ENCODE assay signal across 17 cellular contexts in genomic region chr13:20438801-20439200, GRCh38.
DNase-seq lines count a peak whose midpoint lies in the region; TF ChIP-seq lines count a peak whose summit lies in the region.
"Had no signal": no experiment of that assay in that cellular context is flagged by ENCODE, and none has a peak within 500 bp of the region (broad histone marks: within the 10 kb centered on the region; RNA-seq: fewer than 3 reads in every experiment).

No MANE protein-coding gene starts in this region.

- H3K9me3 Mint-ChIP-seq in activated CD4-positive, alpha-beta T cell treated with anti-CD3 and anti-CD28 coated beads, Interleukin-2, amount 10 ng/mL, durations not matched to agents 24 days and 14 days = no peaks in the 10 kb centered on the region
- H3K9me3 Mint-ChIP-seq: CD8-positive, alpha-beta T cell had no signal

- TF ChIP-seq CTCF in RWPE1 (conservative IDR thresholded peaks at IDR 0.05; ENCODE audit: low read depth) (no peak), osteoblast (IDR thresholded peaks at IDR 0.05; ENCODE audit: extremely low read depth, low read depth, low read length) (no peak)

- peaks cover 5% of the 10 kb centered on the region for H3K27me3 ChIP-seq in osteoblast (ENCODE audit: insufficient read depth, low read length)
- H3K27me3 ChIP-seq: BLaER1 treated with 17β-estradiol and CSF1 and Interleukin-3, amounts not matched to agents 10 nM and 100 nM had no signal

- H3K79me2 ChIP-seq in osteoblast (ENCODE audit: insufficient read depth, low read length) = no peaks in the 10 kb centered on the region

- CTCF ChIA-PET in RWPE1 (lab: Yijun Ruan, JAX) = interaction anchor here (0.6 kb wide), 1 partner anchor 469 kb away, joined by 6 read pairs; no protein-coding TSS in a partner anchor

- H3K4me3 Mint-ChIP-seq in activated CD4-positive, alpha-beta T cell treated with anti-CD3 and anti-CD28 coated beads, Interleukin-2, amount 10 ng/mL, durations not matched to agents 24 days and 14 days = no peak overlapping the region
- H3K4me3 Mint-ChIP-seq: B cell; CD8-positive, alpha-beta T cell had no signal

- no peaks in the 10 kb centered on the region for H3K9me3 ChIP-seq in osteoblast (ENCODE audit: low read depth, low read length)
- H3K9me3 ChIP-seq: HAP-1 had no signal

- no peak overlapping the region for H3K27ac Mint-ChIP-seq in activated CD4-positive, alpha-beta T cell treated with anti-CD3 and anti-CD28 coated beads, Interleukin-2, amount 10 ng/mL, durations not matched to agents 24 days and 14 days
- H3K27ac Mint-ChIP-seq: B cell; CD8-positive, alpha-beta T cell had no signal

- no peaks in the 10 kb centered on the region for H3K27me3 Mint-ChIP-seq in activated CD4-positive, alpha-beta T cell treated with anti-CD3 and anti-CD28 coated beads, Interleukin-2, amount 10 ng/mL, durations not matched to agents 24 days and 14 days
- H3K27me3 Mint-ChIP-seq: B cell had no signal

- no peaks in the 10 kb centered on the region for H3K36me3 ChIP-seq in osteoblast (ENCODE audit: insufficient read depth, low read length)
- H3K36me3 ChIP-seq: HAP-1 had no signal

- peaks cover under 1% of the 10 kb centered on the region for H4K20me1 ChIP-seq in osteoblast (ENCODE audit: insufficient read depth, low read length)
- H4K20me1 ChIP-seq: BLaER1 treated with 17β-estradiol and CSF1 and Interleukin-3, amounts not matched to agents 10 nM and 100 nM had no signal

- H3K36me3 Mint-ChIP-seq in activated CD4-positive, alpha-beta T cell treated with anti-CD3 and anti-CD28 coated beads, Interleukin-2, amount 10 ng/mL, durations not matched to agents 24 days and 14 days (ENCODE audit: low read depth) = peaks cover 2% of the 10 kb centered on the region

- peak; percentile 24 for DNase-seq in activated CD4-positive, alpha-beta T cell treated with anti-CD3 and anti-CD28 coated beads, Interleukin-2, amount 10 ng/mL, durations not matched to agents 24 days and 14 days
- no peak for DNase-seq in activated CD4-positive, alpha-beta T cell treated with anti-CD3 and anti-CD28 coated beads for 4 hours
- DNase-seq in RWPE1 (ENCODE audit: low spot score) (no peak), astrocyte of the hippocampus (ENCODE audit: low read depth, low spot score) (peak; percentile 78), osteoblast (ENCODE audit: insufficient read length, low spot score, missing footprints) (peak; percentile 48), DMS114 treated with DMSO at 0.1 percent for 48 hours (lab: John Stamatoyannopoulos, UW; ENCODE audit: unreplicated experiment) (no peak), hepatic stellate cell (ENCODE audit: low spot score) (no peak)
- no peak for DNase-seq in stimulated activated CD4-positive, alpha-beta T cell treated with anti-CD3 and anti-CD28 coated beads, Interleukin-1b, Interleukin-23, amount 100 ng/mL, for 48 hours
- DNase-seq: Calu3; CD8-positive, alpha-beta T cell; DMS53; GDM1; IMR-90 had no signal

- H3K4me1 Mint-ChIP-seq in activated CD4-positive, alpha-beta T cell treated with anti-CD3 and anti-CD28 coated beads, Interleukin-2, amount 10 ng/mL, durations not matched to agents 24 days and 14 days = peaks cover 2% of the 10 kb centered on the region
- H3K4me1 Mint-ChIP-seq: B cell had no signal

- POLR2A ChIA-PET in RWPE1 (lab: Yijun Ruan, JAX; ENCODE audit: low non-redundant PET) = no interaction called here

- no peak overlapping the region for H3K4me2 ChIP-seq in osteoblast (ENCODE audit: insufficient read depth, low read length)
- H3K4me2 ChIP-seq: BLaER1 treated with 17β-estradiol and CSF1 and Interleukin-3, amounts not matched to agents 10 nM and 100 nM had no signal

- no peaks in the 10 kb centered on the region for H3K4me1 ChIP-seq in osteoblast (ENCODE audit: insufficient read depth, low read length)

- H3K27ac ChIP-seq in RWPE1 (peak overlapping the region; percentile 14; the same call in 1 of the 2 replicates), osteoblast (ENCODE audit: low read depth, low read length) (no peak overlapping the region)
- H3K27ac ChIP-seq: BLaER1 treated with 17β-estradiol and CSF1 and Interleukin-3, amounts not matched to agents 10 nM and 100 nM; GM23248 had no signal

- H3K4me3 ChIP-seq in osteoblast (ENCODE audit: insufficient read depth, low read length) = no peak overlapping the region
- H3K4me3 ChIP-seq: BLaER1 treated with 17β-estradiol and CSF1 and Interleukin-3, amounts not matched to agents 10 nM and 100 nM; GM23248; HAP-1 had no signal

- no peak overlapping the region for H2AFZ ChIP-seq in osteoblast (ENCODE audit: low read length)
- H2AFZ ChIP-seq: GM23248 had no signal

- intact Hi-C loops in activated CD4-positive, alpha-beta T cell treated with anti-CD3 and anti-CD28 coated beads, Interleukin-2, amount 10 ng/mL, durations not matched to agents 24 days and 14 days (cut with micrococcal nuclease) = no loop called here

Comparison
In these comparisons a context has a peak if more than half of its experiments do, and no peak if none do; other contexts are left out.
1. DNase-seq: peak in activated CD4-positive, alpha-beta T cell treated with anti-CD3 and anti-CD28 coated beads, Interleukin-2, amount 10 ng/mL, durations not matched to agents 24 days and 14 days (single experiment), astrocyte of the hippocampus (single experiment) and osteoblast (single experiment); none in activated CD4-positive, alpha-beta T cell treated with anti-CD3 and anti-CD28 coated beads for 4 hours (0 of 2), RWPE1 (single experiment), DMS114 treated with DMSO at 0.1 percent for 48 hours (single experiment), stimulated activated CD4-positive, alpha-beta T cell treated with anti-CD3 and anti-CD28 coated beads, Interleukin-1b, Interleukin-23, amount 100 ng/mL, for 48 hours (single experiment) and hepatic stellate cell (single experiment).